1 cellular context compared by ENCODE assay signal in genomic region chr5:134236208-134236761, GRCh38.
TF ChIP-seq lines count a peak whose summit lies in the region.

No MANE protein-coding gene starts in this region.

TF ChIP-seq in IMR-90, 13 proteins besides CTCF, POLR2A, EP300 and RAD21:
- TF ChIP-seq ELK1 (IDR thresholded peaks at IDR 0.05; ENCODE audit: borderline replicate concordance, low read depth, low read length) (no peak), RFX5 (IDR thresholded peaks at IDR 0.05; ENCODE audit: low read depth, low read length) (no peak), MXI1 (IDR thresholded peaks at IDR 0.05; ENCODE audit: borderline replicate concordance, low read depth, low read length) (no peak), USF2 (IDR thresholded peaks at IDR 0.05; ENCODE audit: low read depth, low read length) (no peak), SMC3 (IDR thresholded peaks at IDR 0.05; ENCODE audit: low read depth, low read length) (no peak), BHLHE40 (IDR thresholded peaks at IDR 0.05; ENCODE audit: low read depth, low read length) (no peak), FOS (IDR thresholded peaks at IDR 0.05; ENCODE audit: low read depth, low read length) (no peak), MAFK (IDR thresholded peaks at IDR 0.05; ENCODE audit: low read depth, low read length) (no peak), CHD1 (IDR thresholded peaks at IDR 0.05; ENCODE audit: low read depth, low read length) (no peak), CEBPB (IDR thresholded peaks at IDR 0.05; ENCODE audit: low read depth, low read length) (no peak), NFE2L2 (IDR thresholded peaks at IDR 0.05; ENCODE audit: low read depth, low read length) (no peak), MAZ (IDR thresholded peaks at IDR 0.05; ENCODE audit: borderline replicate concordance, low read depth, low read length) (no peak), RCOR1 (IDR thresholded peaks at IDR 0.05; ENCODE audit: insufficient replicate concordance, low read length) (no peak)
TF ChIP-seq in IMR-90: peak in this region for 0.
